In genomic region chr18:60413944-60414547, GRCh38 we compare ENCODE assay signal across 1 cellular context.
TF ChIP-seq lines count a peak whose summit lies in the region.

No MANE protein-coding gene starts in this region.

TF ChIP-seq in H1, 55 proteins besides CTCF, POLR2A, EP300 and RAD21:
- no peak for TF ChIP-seq BCL11A (IDR thresholded peaks at IDR 0.05; ENCODE audit: low read depth in 2 of 2, low read length in 2 of 2)
- no peak for TF ChIP-seq TAF1 (IDR thresholded peaks at IDR 0.05; ENCODE audit: low read depth, low read length)
- no peak for TF ChIP-seq EGR1 (IDR thresholded peaks at IDR 0.05; ENCODE audit: borderline replicate concordance, low read depth, low read length)
- TF ChIP-seq SIN3A (conservative IDR thresholded peaks at IDR 0.05 in 1 of 2, IDR thresholded peaks at IDR 0.05 in 1 of 2; ENCODE audit: low read depth in 1 of 2, low read length in 2 of 2), result no peak
- TF ChIP-seq BACH1 (IDR thresholded peaks at IDR 0.05; ENCODE audit: low read length), result no peak
- TF ChIP-seq RBBP5 (IDR thresholded peaks at IDR 0.05; ENCODE audit: borderline replicate concordance, low read depth, low read length), result no peak
- no peak for TF ChIP-seq SAP30 (IDR thresholded peaks at IDR 0.05; ENCODE audit: insufficient read depth, insufficient replicate concordance, low read length)
- TF ChIP-seq CBX8 (IDR thresholded peaks at IDR 0.05; ENCODE audit: borderline replicate concordance, low read depth, low read length), result no peak
- no peak for TF ChIP-seq MAFK (IDR thresholded peaks at IDR 0.05; ENCODE audit: low read depth, low read length)
- TF ChIP-seq POU5F1 (IDR thresholded peaks at IDR 0.05; ENCODE audit: low read depth, low read length), result no peak
- TF ChIP-seq TAF7 (optimal IDR thresholded peaks at IDR 0.05; ENCODE audit: borderline replicate concordance, low read depth, low read length), result no peak
